In the genomic region with DNA sequence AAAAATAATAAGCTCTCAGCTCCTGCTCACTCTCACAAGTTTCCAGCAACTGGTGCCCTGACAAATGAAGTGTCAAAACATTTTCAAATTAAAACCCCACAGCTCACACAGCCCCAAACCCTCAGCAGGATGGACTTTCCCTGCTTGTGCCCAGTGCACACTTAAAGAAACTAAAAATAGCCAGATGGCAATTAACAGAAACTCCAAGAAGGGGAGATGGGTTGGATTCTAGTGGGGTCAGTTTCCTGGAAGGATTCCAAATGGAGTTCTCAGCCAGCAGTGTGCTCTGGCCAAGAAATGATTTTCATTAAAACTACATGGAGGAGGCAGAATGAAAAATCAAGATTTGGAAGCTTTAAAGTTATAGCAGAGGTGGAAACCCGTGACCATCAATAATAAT, we compare ENCODE assay signal across 23 cellular contexts.
"Had no signal": no experiment of that assay in that cellular context is flagged by ENCODE, and none has a peak within 500 bp of the region (broad histone marks: within the 10 kb centered on the region; RNA-seq: fewer than 3 reads in every experiment).

No MANE protein-coding gene starts in this region.

- H3K27me3 Mint-ChIP-seq: stimulated activated naive B cell treated with anti-CD40 and anti-IgM and Interleukin-4, amounts not matched to agents 10 μg/mL and 1 μg/mL and 100 μg/mL, for 72 hours had no signal

- DNase-seq: effector CD4-positive, alpha-beta T cell; endodermal cell; erythroblast; foreskin melanocyte; head of caudate nucleus; kidney; left cardiac atrium; left ventricle myocardium superior; mesenchymal stem cell; midbrain; occipital lobe; stimulated activated CD4-positive, alpha-beta T cell treated with anti-CD3 and anti-CD28 coated beads, Interleukin-2, amount 100 ng/mL, for 24 hours; stimulated activated CD4-positive, alpha-beta T cell treated with anti-CD3 and anti-CD28 coated beads, Interleukin-4, amount 100 ng/mL, for 4 hours; stimulated activated naive B cell treated with anti-CD40 and anti-IgM and Interleukin-4, amounts not matched to agents 10 μg/mL and 1 μg/mL and 100 μg/mL, for 72 hours; stimulated activated naive CD8-positive, alpha-beta T cell treated with anti-CD3 and anti-CD28 coated beads, Interleukin-15, amount 100 ng/mL, for 72 hours had no signal

- H3K27me3 ChIP-seq: hepatocyte had no signal

- H3K36me3 Mint-ChIP-seq: natural killer cell treated with Interleukin-12 subunit alpha and Interleukin-12 subunit beta and Interleukin-15 and Interleukin-18, amount 100 ng/mL, for 72 hours; stimulated activated naive B cell treated with anti-CD40 and anti-IgM and Interleukin-4, amounts not matched to agents 10 μg/mL and 1 μg/mL and 100 μg/mL, for 72 hours had no signal

- H3K9me3 Mint-ChIP-seq: endodermal cell had no signal

- H3K36me3 ChIP-seq: prostate gland, thoracic aorta had no signal

- H3K4me1 ChIP-seq: parathyroid adenoma, prostate gland had no signal

- H3K27ac ChIP-seq: coronary artery, hepatocyte, parathyroid adenoma, prostate gland, thoracic aorta had no signal

- ATAC-seq: left ventricle myocardium superior; natural killer cell treated with Interleukin-12 subunit alpha and Interleukin-12 subunit beta and Interleukin-15 and Interleukin-18, amount 100 ng/mL, for 72 hours; sciatic nerve; stimulated activated naive B cell treated with anti-CD40 and anti-IgM and Interleukin-4, amounts not matched to agents 10 μg/mL and 1 μg/mL and 100 μg/mL, for 72 hours; stimulated activated naive CD8-positive, alpha-beta T cell treated with anti-CD3 and anti-CD28 coated beads, Interleukin-15, amount 100 ng/mL, for 72 hours had no signal

- H3K4me3 ChIP-seq: coronary artery, hepatocyte, lung, prostate gland, thoracic aorta had no signal

- H3K27ac Mint-ChIP-seq: endodermal cell; natural killer cell treated with Interleukin-12 subunit alpha and Interleukin-12 subunit beta and Interleukin-15 and Interleukin-18, amount 100 ng/mL, for 72 hours; stimulated activated naive B cell treated with anti-CD40 and anti-IgM and Interleukin-4, amounts not matched to agents 10 μg/mL and 1 μg/mL and 100 μg/mL, for 72 hours; stimulated activated naive CD8-positive, alpha-beta T cell treated with anti-CD3 and anti-CD28 coated beads, Interleukin-15, amount 100 ng/mL, for 72 hours had no signal

- H3K4me3 Mint-ChIP-seq: endodermal cell; natural killer cell treated with Interleukin-12 subunit alpha and Interleukin-12 subunit beta and Interleukin-15 and Interleukin-18, amount 100 ng/mL, for 72 hours; stimulated activated naive B cell treated with anti-CD40 and anti-IgM and Interleukin-4, amounts not matched to agents 10 μg/mL and 1 μg/mL and 100 μg/mL, for 72 hours; stimulated activated naive CD8-positive, alpha-beta T cell treated with anti-CD3 and anti-CD28 coated beads, Interleukin-15, amount 100 ng/mL, for 72 hours had no signal

- H3K9me3 ChIP-seq: prostate gland, thoracic aorta had no signal

- H3K4me1 Mint-ChIP-seq: endodermal cell; stimulated activated naive B cell treated with anti-CD40 and anti-IgM and Interleukin-4, amounts not matched to agents 10 μg/mL and 1 μg/mL and 100 μg/mL, for 72 hours; stimulated activated naive CD8-positive, alpha-beta T cell treated with anti-CD3 and anti-CD28 coated beads, Interleukin-15, amount 100 ng/mL, for 72 hours had no signal
